Comparison of ENCODE assay signal across 16 cellular contexts in the genomic region with DNA sequence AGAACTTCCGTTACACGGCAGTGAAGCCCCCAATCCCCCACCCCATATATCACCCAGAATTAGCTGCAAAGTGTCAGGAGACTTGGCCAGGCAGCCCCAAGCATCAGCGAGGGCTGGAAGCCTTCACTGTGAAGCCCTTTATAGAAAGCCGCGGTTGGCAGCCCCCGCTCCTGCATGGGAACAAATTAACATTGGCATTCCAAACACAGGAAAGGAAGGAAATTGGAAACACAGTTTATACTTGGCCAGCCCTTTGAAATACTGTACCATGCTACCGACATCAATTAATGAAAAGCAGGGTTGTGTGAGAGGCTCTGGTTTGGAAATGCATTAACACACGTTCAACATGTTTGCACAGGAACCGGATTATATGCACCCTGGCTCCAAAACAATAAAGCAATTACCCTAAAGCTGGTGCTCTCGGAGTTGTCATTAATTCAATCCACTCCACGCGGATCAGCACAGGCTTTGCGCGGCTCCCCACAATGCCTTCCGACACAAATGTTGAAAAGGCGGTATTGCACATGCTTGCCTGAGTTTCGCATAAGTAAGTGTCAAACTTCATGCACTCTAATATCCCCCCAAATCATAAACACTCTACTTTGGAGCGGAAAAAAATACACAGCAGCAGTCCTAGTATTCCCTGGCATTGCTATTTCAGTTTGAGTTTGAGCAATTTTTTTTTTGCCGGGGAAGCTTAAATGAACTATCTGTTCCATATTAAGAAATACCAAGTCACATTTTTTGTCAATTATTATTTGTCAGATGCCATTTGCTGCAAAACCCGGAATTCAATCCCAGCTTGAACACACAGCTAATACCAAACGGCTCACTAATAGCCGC. TPM values are rescaled to one million over a fixed set of nuclear protein-coding genes. Genes with fewer than 3 reads are reported as not detected.
DNase-seq lines count a peak whose midpoint lies in the region; ATAC-seq and TF ChIP-seq lines count a peak whose summit lies in the region.
"Had no signal": no experiment of that assay in that cellular context is flagged by ENCODE, and none has a peak within 500 bp of the region (broad histone marks: within the 10 kb centered on the region; RNA-seq: fewer than 3 reads in every experiment).

No MANE protein-coding gene starts in this region.

- no peak for TF ChIP-seq CTCF in tibial nerve (IDR thresholded peaks at IDR 0.05)

- intact Hi-C loops in Right ventricle myocardium inferior (cut with DNase I) (loop anchor here (2.0 to 5.0 kb wide), 2 partner anchors 97 to 167 kb away; no protein-coding TSS in a partner anchor), cardiac septum (cut with DNase I) (no loop called here)

- peaks cover 0 to 67% (median 16%) of the 10 kb centered on the region in 4 donors for H3K4me1 ChIP-seq in tibial nerve
- H3K4me1 ChIP-seq: adrenal gland had no signal

- H3K4me3 ChIP-seq in tibial nerve = peak overlapping the region in 3 of 4 donors; percentile 8 to 16 (median 15)
- H3K4me3 ChIP-seq: adrenal gland, thoracic aorta had no signal

- no peaks in the 10 kb centered on the region for H3K9me3 ChIP-seq in tibial nerve
- H3K9me3 ChIP-seq: adrenal gland, thoracic aorta had no signal

- H3K27me3 ChIP-seq in tibial nerve = peaks cover 0 to 32% of the 10 kb centered on the region in 2 donors

- TF ChIP-seq POLR2A in tibial nerve (IDR thresholded peaks at IDR 0.05) = no peak

- peak; percentile 47 for ATAC-seq in Right ventricle myocardium inferior
- no peak for ATAC-seq in HG03521 (IDR thresholded peaks at IDR 0.05; ENCODE audit: unreplicated experiment)

- WGBS in tibial nerve, 2 donors = 26 to 47% methylated on average over 21 to 22 of the region's 22 CpGs

- H3K27ac ChIP-seq in tibial nerve = peak overlapping the region; percentile 45 to 90 (median 66)
- H3K27ac ChIP-seq: adrenal gland, thoracic aorta had no signal

- no peak for TF ChIP-seq EP300 in tibial nerve (IDR thresholded peaks at IDR 0.05)

- DNase-seq in Right ventricle myocardium inferior (ENCODE audit: missing footprints) = no peak
- no peak for DNase-seq in cardiac septum (ENCODE audit: low spot score)
- DNase-seq in amygdala (lab: John Stamatoyannopoulos, UW) = peak in 31 of 56 donors; percentile 18 to 71 (median 45)
- peak; percentile 34 to 46 for DNase-seq in hippocampal formation (lab: John Stamatoyannopoulos, UW)
- no peak for DNase-seq in tibial nerve (ENCODE audit: low spot score in 2 of 2)
- DNase-seq in NOMO-1 treated with dmso at 0.1 percent for 144 hours (lab: John Stamatoyannopoulos, UW; ENCODE audit: unreplicated experiment) = no peak
- DNase-seq in NCI-H226 = no peak
- DNase-seq: activated CD4-positive, alpha-beta memory T cell treated with anti-CD3 and anti-CD28 coated beads for 36 hours; cortex of kidney; HCEC 1CT; mammary epithelial cell; stimulated activated CD4-positive, alpha-beta T cell treated with anti-CD3 and anti-CD28 coated beads, Interleukin-12 subunit alpha, Interleukin-12 subunit beta, amount 100 ng/mL, for 4 hours had no signal

- no peaks in the 10 kb centered on the region for H3K36me3 ChIP-seq in tibial nerve
- H3K36me3 ChIP-seq: adrenal gland, thoracic aorta had no signal

RNA-seq across cellular contexts. Expression of gene BMP7, which starts 7.0 kb away (rescaled TPM):
- total RNA-seq in Right ventricle myocardium inferior = 27.2 TPM
- total RNA-seq in cardiac septum = 2.7 TPM
- 10 to 100 TPM; 11.7 to 14.2 (median 13.4) TPM for total RNA-seq in tibial nerve
- total RNA-seq: activated CD4-positive, alpha-beta memory T cell treated with anti-CD3 and anti-CD28 coated beads for 36 hours; T-helper 2 cell treated with Interferon-gamma antibody and Interleukin-4, amounts not matched to agents 100 ng/mL and 5 ng/mL, for 36 hours had no signal

Comparison
In these comparisons a context has a peak if more than half of its experiments do, and no peak if none do; other contexts are left out.
1. DNase-seq: peak in amygdala (31 of 56) and hippocampal formation (2 of 2); none in Right ventricle myocardium inferior (single experiment), cardiac septum (single experiment), tibial nerve (0 of 2), NOMO-1 treated with dmso at 0.1 percent for 144 hours (single experiment) and NCI-H226 (single experiment).